In genomic region chr1:73106931-73107330, GRCh38 we compare ENCODE assay signal across 16 cellular contexts.
DNase-seq lines count a peak whose midpoint lies in the region; TF ChIP-seq lines count a peak whose summit lies in the region.
"Had no signal": no experiment of that assay in that cellular context is flagged by ENCODE, and none has a peak within 500 bp of the region (broad histone marks: within the 10 kb centered on the region; RNA-seq: fewer than 3 reads in every experiment).

No MANE protein-coding gene starts in this region.

- peaks cover 10% of the 10 kb centered on the region for H3K9me3 Mint-ChIP-seq in activated naive CD4-positive, alpha-beta T cell treated with anti-CD3 and anti-CD28 coated beads for 36 hours

- CTCF ChIA-PET in activated naive CD4-positive, alpha-beta T cell treated with anti-CD3 and anti-CD28 coated beads for 36 hours (lab: Charles Lee): no interaction called here
- CTCF ChIA-PET in RWPE1 (lab: Yijun Ruan, JAX): no interaction called here

- H3K27ac ChIP-seq in 22Rv1: peak overlapping the region; percentile 44
- H3K27ac ChIP-seq in VCaP: peak overlapping the region; percentile 27
- no peak overlapping the region for H3K27ac ChIP-seq in RWPE1

- intact Hi-C loops in activated naive CD4-positive, alpha-beta T cell treated with anti-CD3 and anti-CD28 coated beads for 36 hours (cut with micrococcal nuclease): no loop called here

- TF ChIP-seq CTCF in 22Rv1 (IDR thresholded peaks at IDR 0.05) (no peak), VCaP (conservative IDR thresholded peaks at IDR 0.05) (no peak), RWPE1 (conservative IDR thresholded peaks at IDR 0.05; ENCODE audit: low read depth) (no peak)

- H3K4me3 Mint-ChIP-seq in activated naive CD4-positive, alpha-beta T cell treated with anti-CD3 and anti-CD28 coated beads for 36 hours: no peak overlapping the region
- H3K4me3 Mint-ChIP-seq: CD4-positive, CD25-positive, alpha-beta regulatory T cell; CD8-positive, alpha-beta memory T cell had no signal

- DNase-seq in DMS153 treated with DMSO at 0.1 percent for 48 hours (lab: John Stamatoyannopoulos, UW; ENCODE audit: unreplicated experiment) (peak; percentile 31), NCI-H526 treated with DMSO at 0.1 percent for 48 hours (lab: John Stamatoyannopoulos, UW) (peak; percentile 14), D341Med (ENCODE audit: low spot score) (no peak), RWPE1 (ENCODE audit: low spot score) (no peak)
- DNase-seq in activated naive CD4-positive, alpha-beta T cell treated with anti-CD3 and anti-CD28 coated beads for 36 hours: no peak
- DNase-seq: ACHN; BE2C; C1 segment of cervical spinal cord; CD4-positive, CD25-positive, alpha-beta regulatory T cell; CD8-positive, alpha-beta memory T cell; COR-L47; DMS53; DND-41; EL had no signal

- H3K27me3 Mint-ChIP-seq in activated naive CD4-positive, alpha-beta T cell treated with anti-CD3 and anti-CD28 coated beads for 36 hours (ENCODE audit: low read depth): no peaks in the 10 kb centered on the region
- H3K27me3 Mint-ChIP-seq: CD4-positive, CD25-positive, alpha-beta regulatory T cell; CD8-positive, alpha-beta memory T cell had no signal

- POLR2A ChIA-PET in RWPE1 (lab: Yijun Ruan, JAX; ENCODE audit: low non-redundant PET): no interaction called here

- no peaks in the 10 kb centered on the region for H3K4me1 Mint-ChIP-seq in activated naive CD4-positive, alpha-beta T cell treated with anti-CD3 and anti-CD28 coated beads for 36 hours (ENCODE audit: low read depth)
- H3K4me1 Mint-ChIP-seq: CD4-positive, CD25-positive, alpha-beta regulatory T cell; CD8-positive, alpha-beta memory T cell had no signal

- H3K27ac Mint-ChIP-seq in activated naive CD4-positive, alpha-beta T cell treated with anti-CD3 and anti-CD28 coated beads for 36 hours: no peak overlapping the region
- H3K27ac Mint-ChIP-seq: CD4-positive, CD25-positive, alpha-beta regulatory T cell; CD8-positive, alpha-beta memory T cell had no signal

- no peaks in the 10 kb centered on the region for H3K36me3 Mint-ChIP-seq in activated naive CD4-positive, alpha-beta T cell treated with anti-CD3 and anti-CD28 coated beads for 36 hours (ENCODE audit: low read depth)
- H3K36me3 Mint-ChIP-seq: CD4-positive, CD25-positive, alpha-beta regulatory T cell; CD8-positive, alpha-beta memory T cell had no signal

Comparison
In these comparisons a context has a peak if more than half of its experiments do, and no peak if none do; other contexts are left out.
1. DNase-seq: peak in DMS153 treated with DMSO at 0.1 percent for 48 hours (single experiment) and NCI-H526 treated with DMSO at 0.1 percent for 48 hours (single experiment); none in activated naive CD4-positive, alpha-beta T cell treated with anti-CD3 and anti-CD28 coated beads for 36 hours (single experiment), D341Med (single experiment) and RWPE1 (single experiment).